In genomic region chr4:17814140-17814539, GRCh38 we compare ENCODE assay signal across 1 cellular context.
TF ChIP-seq lines count a peak whose summit lies in the region.

No MANE protein-coding gene starts in this region.

TF ChIP-seq in GM12878, 131 proteins besides CTCF, POLR2A, EP300 and RAD21:
- TF ChIP-seq JUNB (IDR thresholded peaks at IDR 0.05) = no peak
- TF ChIP-seq RAD51 (IDR thresholded peaks at IDR 0.05) = no peak
- TF ChIP-seq SMAD1 (IDR thresholded peaks at IDR 0.05; ENCODE audit: low read depth, partially characterized antibody) = no peak
- TF ChIP-seq SRF (IDR thresholded peaks at IDR 0.05; ENCODE audit: low read depth in 2 of 2, low read length in 2 of 2) = no peak
TF ChIP-seq in GM12878: peak in this region for 0.
